In the genomic region with DNA sequence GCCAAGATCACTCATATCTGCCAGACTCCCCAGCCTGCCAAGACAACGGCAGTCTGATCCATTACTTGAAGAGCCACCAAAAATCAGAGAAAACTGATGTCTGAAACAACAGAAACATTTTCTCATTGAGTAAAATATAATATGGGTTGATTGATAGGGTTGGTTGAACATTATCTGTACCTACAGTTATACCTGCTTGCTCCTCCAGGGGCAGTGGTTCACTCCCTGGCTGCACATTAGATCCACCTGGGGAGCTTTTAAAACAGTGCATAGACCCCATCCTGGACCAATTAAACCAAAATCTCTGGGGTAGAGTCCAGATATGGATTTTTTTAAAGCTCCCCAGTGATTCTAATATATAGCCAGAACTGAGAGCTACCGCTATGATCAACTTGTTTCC, we compare ENCODE assay signal across 11 cellular contexts. TPM values are rescaled to one million over a fixed set of nuclear protein-coding genes. Genes with fewer than 3 reads are reported as not detected.
DNase-seq lines count a peak whose midpoint lies in the region; ATAC-seq, FAIRE-seq and TF ChIP-seq lines count a peak whose summit lies in the region.
"Had no signal": no experiment of that assay in that cellular context is flagged by ENCODE, and none has a peak within 500 bp of the region (broad histone marks: within the 10 kb centered on the region; RNA-seq: fewer than 3 reads in every experiment).

No MANE protein-coding gene starts in this region.

- no peaks in the 10 kb centered on the region for H3K9me3 ChIP-seq in parathyroid adenoma (ENCODE audit: control insufficient read depth, low read length)

- H3K36me3 ChIP-seq in bronchial epithelial cell (ENCODE audit: control insufficient read depth, insufficient read depth, low read length) (no peaks in the 10 kb centered on the region), parathyroid adenoma (ENCODE audit: control insufficient read depth, insufficient read depth, low read length) (no peaks in the 10 kb centered on the region)

- no peaks in the 10 kb centered on the region for H3K79me2 ChIP-seq in parathyroid adenoma

- H2AFZ ChIP-seq in parathyroid adenoma, result no peak overlapping the region

- FAIRE-seq in bronchial epithelial cell (lab: Jason Lieb, UNC), result no peak

- DNase-seq in bronchial epithelial cell (ENCODE audit: low read depth) (peak; percentile 27), anterior cingulate cortex (lab: John Stamatoyannopoulos, UW) (no peak), HUDEP-2 (lab: John Stamatoyannopoulos, UW; ENCODE audit: unreplicated experiment in 76 of 76) (no peak)
- DNase-seq: caudate nucleus, GF-D8, head of caudate nucleus had no signal

- no peaks in the 10 kb centered on the region for H3K4me1 ChIP-seq in parathyroid adenoma

- no peak overlapping the region for H3K4me3 ChIP-seq in bronchial epithelial cell (ENCODE audit: low read depth, low read length)
- no peak overlapping the region for H3K4me3 ChIP-seq in parathyroid adenoma (ENCODE audit: low read depth, low read length)
- H3K4me3 ChIP-seq: SK-N-MC had no signal

- no peak overlapping the region for H3K27ac ChIP-seq in parathyroid adenoma
- H3K27ac ChIP-seq: SK-N-MC had no signal

- H3K27me3 ChIP-seq in bronchial epithelial cell (ENCODE audit: control insufficient read depth, insufficient read depth, low read length), result no peaks in the 10 kb centered on the region
- H3K27me3 ChIP-seq in parathyroid adenoma (ENCODE audit: control insufficient read depth, insufficient read depth, low read length), result no peaks in the 10 kb centered on the region

- peak; percentile 35 for TF ChIP-seq CTCF in bronchial epithelial cell (IDR thresholded peaks at IDR 0.05; ENCODE audit: insufficient read depth, low read length, severe bottlenecking)
- TF ChIP-seq CTCF in parathyroid adenoma (IDR thresholded peaks at IDR 0.05), result peak; percentile 20

- H3K4me2 ChIP-seq in parathyroid adenoma (ENCODE audit: low read length), result no peak overlapping the region

- ATAC-seq in GM18499 (IDR thresholded peaks at IDR 0.05; ENCODE audit: insufficient read depth, unreplicated experiment), result peak; percentile 52
- peak; percentile 52 for ATAC-seq in HG03442 (IDR thresholded peaks at IDR 0.05; ENCODE audit: unreplicated experiment)
- no peak for ATAC-seq in GM21737 (IDR thresholded peaks at IDR 0.05; ENCODE audit: unreplicated experiment)

- no peak overlapping the region for H3K9ac ChIP-seq in parathyroid adenoma

RNA-seq across cellular contexts. Expression of a gene that starts 43.6 kb away (rescaled TPM):
- not detected in 2 replicates for total RNA-seq in bronchial epithelial cell
